8 cellular contexts compared by ENCODE assay signal in the genomic region with DNA sequence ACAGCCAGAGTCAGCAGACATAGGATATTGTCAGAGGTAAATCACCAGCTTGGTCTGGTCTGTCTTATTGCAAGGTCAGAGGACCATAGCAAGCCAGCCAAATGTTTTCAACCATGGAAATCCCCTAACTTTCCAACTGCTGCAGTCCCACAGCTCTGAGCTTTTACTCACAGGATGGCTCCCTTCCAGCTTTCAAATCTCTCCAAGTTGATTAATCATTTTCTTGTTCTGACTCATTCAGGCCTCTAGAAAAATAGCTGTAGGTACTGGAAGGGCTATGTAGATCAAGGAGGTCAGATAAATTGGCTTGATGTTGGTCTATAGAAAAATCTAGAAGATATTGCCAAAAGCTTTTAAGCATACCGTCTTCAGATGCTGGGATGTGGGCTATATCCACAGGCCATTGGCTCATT.
DNase-seq lines count a peak whose midpoint lies in the region; ATAC-seq and TF ChIP-seq lines count a peak whose summit lies in the region.
"Had no signal": no experiment of that assay in that cellular context is flagged by ENCODE, and none has a peak within 500 bp of the region (broad histone marks: within the 10 kb centered on the region; RNA-seq: fewer than 3 reads in every experiment).

No MANE protein-coding gene starts in this region.

- peaks cover 12% of the 10 kb centered on the region for H3K4me1 Mint-ChIP-seq in nephron progenitor cell

- DNase-seq in H7 (peak; percentile 43), MG63 (peak; percentile 82), choroid plexus epithelial cell (ENCODE audit: low read depth) (peak; percentile 100), mucosa of descending colon (peak in 1 of 3 donors; percentile 73), nephron progenitor cell (no peak), NCI-H2029 treated with DMSO at 0.1 percent for 48 hours (lab: John Stamatoyannopoulos, UW) (no peak)

- H3K9me3 Mint-ChIP-seq in nephron progenitor cell = peaks cover 3% of the 10 kb centered on the region
- H3K9me3 Mint-ChIP-seq: activated naive CD4-positive, alpha-beta T cell treated with anti-CD3 and anti-CD28 coated beads, Interleukin-2, amount 50 U/mL, for 24 hours had no signal

- TF ChIP-seq CTCF in choroid plexus epithelial cell (conservative IDR thresholded peaks at IDR 0.05; ENCODE audit: low read depth, low read length) (no peak), mucosa of descending colon (IDR thresholded peaks at IDR 0.05) (no peak), nephron progenitor cell (IDR thresholded peaks at IDR 0.05) (no peak)

- no peak for TF ChIP-seq POLR2A in GM18505 (IDR thresholded peaks at IDR 0.05; ENCODE audit: borderline replicate concordance, extremely low read depth, insufficient read depth, insufficient read length)

- peaks cover 19% of the 10 kb centered on the region for H3K4me1 ChIP-seq in mucosa of descending colon (ENCODE audit: low read depth)

- ATAC-seq in GM18505 (IDR thresholded peaks at IDR 0.05; ENCODE audit: unreplicated experiment) (peak; percentile 78), mucosa of descending colon (peak; percentile 82)

- no peak overlapping the region for H3K27ac Mint-ChIP-seq in nephron progenitor cell
- H3K27ac Mint-ChIP-seq: activated naive CD4-positive, alpha-beta T cell treated with anti-CD3 and anti-CD28 coated beads, Interleukin-2, amount 50 U/mL, for 24 hours had no signal

- H3K36me3 Mint-ChIP-seq in nephron progenitor cell (ENCODE audit: low read depth) = peaks cover 3% of the 10 kb centered on the region

- no peak overlapping the region for H3K4me3 ChIP-seq in H7 (ENCODE audit: insufficient read depth, low read depth, low read length)
- H3K4me3 ChIP-seq in MG63 = no peak overlapping the region
- H3K4me3 ChIP-seq in choroid plexus epithelial cell (ENCODE audit: low read depth, low read length) = no peak overlapping the region
- H3K4me3 ChIP-seq in mucosa of descending colon = no peak overlapping the region

- H3K27me3 ChIP-seq in H7 (ENCODE audit: control insufficient read depth, insufficient read depth, low read length) (no peaks in the 10 kb centered on the region), MG63 (no peaks in the 10 kb centered on the region)

- H3K27me3 Mint-ChIP-seq in nephron progenitor cell (ENCODE audit: low read depth, poor library complexity) = no peaks in the 10 kb centered on the region
- H3K27me3 Mint-ChIP-seq: activated naive CD4-positive, alpha-beta T cell treated with anti-CD3 and anti-CD28 coated beads, Interleukin-2, amount 50 U/mL, for 24 hours had no signal

- no peak overlapping the region for H3K4me3 Mint-ChIP-seq in nephron progenitor cell
- H3K4me3 Mint-ChIP-seq: activated naive CD4-positive, alpha-beta T cell treated with anti-CD3 and anti-CD28 coated beads, Interleukin-2, amount 50 U/mL, for 24 hours had no signal

- intact Hi-C loops in mucosa of descending colon (cut with DNase I, micrococcal nuclease) = no loop called here

- no peaks in the 10 kb centered on the region for H3K36me3 ChIP-seq in H7 (replicated peaks; ENCODE audit: control insufficient read depth, insufficient read depth, low read length)
- no peaks in the 10 kb centered on the region for H3K36me3 ChIP-seq in MG63
- H3K36me3 ChIP-seq in mucosa of descending colon (ENCODE audit: low read depth) = no peaks in the 10 kb centered on the region

- H3K9me3 ChIP-seq in MG63 = no peaks in the 10 kb centered on the region
- no peaks in the 10 kb centered on the region for H3K9me3 ChIP-seq in mucosa of descending colon

Comparison
In these comparisons a context has a peak if more than half of its experiments do, and no peak if none do; other contexts are left out.
1. DNase-seq: peak in H7 (single experiment), MG63 (single experiment) and choroid plexus epithelial cell (single experiment); none in nephron progenitor cell (single experiment) and NCI-H2029 treated with DMSO at 0.1 percent for 48 hours (single experiment).